11 cellular contexts compared by ENCODE assay signal in genomic region chr18:49645836-49646235, GRCh38.
DNase-seq lines count a peak whose midpoint lies in the region; ATAC-seq and TF ChIP-seq lines count a peak whose summit lies in the region.
"Had no signal": no experiment of that assay in that cellular context is flagged by ENCODE, and none has a peak within 500 bp of the region (broad histone marks: within the 10 kb centered on the region; RNA-seq: fewer than 3 reads in every experiment).

No MANE protein-coding gene starts in this region.

- TF ChIP-seq CTCF in body of pancreas (IDR thresholded peaks at IDR 0.05) (no peak), hepatocyte (IDR thresholded peaks at IDR 0.05; ENCODE audit: poor library complexity) (no peak), prostate gland (IDR thresholded peaks at IDR 0.05) (no peak)

- H3K9ac ChIP-seq in rectal smooth muscle tissue (ENCODE audit: low read length): no peak overlapping the region
- H3K9ac ChIP-seq: BLaER1 treated with 17β-estradiol and CSF1 and Interleukin-3, amounts not matched to agents 10 nM and 100 nM had no signal

- H3K9me3 ChIP-seq in body of pancreas (no peaks in the 10 kb centered on the region), hepatocyte (ENCODE audit: low read depth) (no peaks in the 10 kb centered on the region), prostate gland (no peaks in the 10 kb centered on the region)
- H3K9me3 ChIP-seq: BLaER1 treated with 17β-estradiol and CSF1 and Interleukin-3, amounts not matched to agents 10 nM and 100 nM had no signal

- CTCF ChIA-PET in HEK293T (lab: Yijun Ruan, JAX): no interaction called here

- peaks cover 26% of the 10 kb centered on the region for H3K4me1 ChIP-seq in body of pancreas
- H3K4me1 ChIP-seq in hepatocyte (ENCODE audit: insufficient read depth): peaks cover 19% of the 10 kb centered on the region
- H3K4me1 ChIP-seq in rectal smooth muscle tissue (ENCODE audit: control insufficient read depth, insufficient read depth, low read length): peaks cover 2% of the 10 kb centered on the region
- H3K4me1 ChIP-seq in prostate gland (replicated peaks): no peaks in the 10 kb centered on the region
- H3K4me1 ChIP-seq: BLaER1 treated with 17β-estradiol and CSF1 and Interleukin-3, amounts not matched to agents 10 nM and 100 nM had no signal

- no peaks in the 10 kb centered on the region for H3K79me2 ChIP-seq in hepatocyte

- ATAC-seq in body of pancreas: peak; percentile 54

- H4K20me1 ChIP-seq in hepatocyte (ENCODE audit: insufficient read depth, poor library complexity, severe bottlenecking): no peaks in the 10 kb centered on the region
- H4K20me1 ChIP-seq: BLaER1 treated with 17β-estradiol and CSF1 and Interleukin-3, amounts not matched to agents 10 nM and 100 nM had no signal

- H3K36me3 ChIP-seq in body of pancreas (replicated peaks in 1 of 2; ENCODE audit: insufficient read depth in 1 of 2, low read depth in 2 of 2): no peaks in the 10 kb centered on the region
- no peaks in the 10 kb centered on the region for H3K36me3 ChIP-seq in hepatocyte (replicated peaks; ENCODE audit: insufficient read depth, low read depth)
- H3K36me3 ChIP-seq in rectal smooth muscle tissue (ENCODE audit: control insufficient read depth, insufficient read depth, low read length): no peaks in the 10 kb centered on the region
- H3K36me3 ChIP-seq in prostate gland: no peaks in the 10 kb centered on the region
- H3K36me3 ChIP-seq: BLaER1 treated with 17β-estradiol and CSF1 and Interleukin-3, amounts not matched to agents 10 nM and 100 nM had no signal

- POLR2A ChIA-PET in HEK293T (lab: Yijun Ruan, JAX): no interaction called here

- H3K27me3 ChIP-seq in body of pancreas (no peaks in the 10 kb centered on the region), hepatocyte (no peaks in the 10 kb centered on the region), rectal smooth muscle tissue (ENCODE audit: control insufficient read depth, insufficient read depth, low read length) (no peaks in the 10 kb centered on the region), prostate gland (replicated peaks; ENCODE audit: insufficient read depth) (no peaks in the 10 kb centered on the region)
- H3K27me3 ChIP-seq: BLaER1 treated with 17β-estradiol and CSF1 and Interleukin-3, amounts not matched to agents 10 nM and 100 nM had no signal

- no peak overlapping the region for H2AFZ ChIP-seq in hepatocyte

- no peaks in the 10 kb centered on the region for H3K9me2 ChIP-seq in hepatocyte (replicated peaks; ENCODE audit: insufficient read depth)

- WGBS in body of pancreas, 2 donors: 77 to 85% methylated on average over 6 to 11 of the region's 11 CpGs
- WGBS in hepatocyte (ENCODE audit: low lambda C conversion rate, missing lambda C conversion rate): 69% methylated on average over 11 of the region's 11 CpGs
- 51% methylated on average over 11 of the region's 11 CpGs for WGBS in prostate gland

- intact Hi-C loops in body of pancreas (cut with DNase I): no loop called here
- intact Hi-C loops in prostate gland (cut with DNase I): no loop called here

- H3K4me2 ChIP-seq in hepatocyte: peak overlapping the region; percentile 47
- H3K4me2 ChIP-seq: BLaER1 treated with 17β-estradiol and CSF1 and Interleukin-3, amounts not matched to agents 10 nM and 100 nM had no signal

- H3K4me3 ChIP-seq in body of pancreas (no peak overlapping the region), hepatocyte (no peak overlapping the region), rectal smooth muscle tissue (ENCODE audit: low read length) (no peak overlapping the region), prostate gland (no peak overlapping the region)
- H3K4me3 ChIP-seq: BLaER1 treated with 17β-estradiol and CSF1 and Interleukin-3, amounts not matched to agents 10 nM and 100 nM had no signal

- DNase-seq in AG20443 (ENCODE audit: low spot score): peak; percentile 80
- peak; percentile 27 to 56 (median 30) for DNase-seq in body of pancreas
- DNase-seq in hepatocyte (ENCODE audit: low spot score): no peak
- DNase-seq in activated naive CD4-positive, alpha-beta T cell (lab: John Stamatoyannopoulos, UW): no peak
- DNase-seq in HEK293T (ENCODE audit: extremely low spot score): no peak
- DNase-seq in prostate gland (ENCODE audit: low spot score): no peak
- DNase-seq in NCI-H2029 (lab: John Stamatoyannopoulos, UW): no peak
- DNase-seq: dermis blood vessel endothelial cell, OCI-M1 had no signal

- H3K27ac ChIP-seq in body of pancreas (no peak overlapping the region), hepatocyte (peak overlapping the region; percentile 44), rectal smooth muscle tissue (ENCODE audit: low read depth, low read length) (peak overlapping the region; percentile 16), prostate gland (peak overlapping the region in 1 of 2 donors; percentile 19)
- H3K27ac ChIP-seq: BLaER1 treated with 17β-estradiol and CSF1 and Interleukin-3, amounts not matched to agents 10 nM and 100 nM had no signal

- TF ChIP-seq POLR2A in body of pancreas (IDR thresholded peaks at IDR 0.05) (no peak), prostate gland (IDR thresholded peaks at IDR 0.05) (no peak)

TF ChIP-seq in HEK293T, 16 proteins besides CTCF, POLR2A, EP300 and RAD21:
- no peak for TF ChIP-seq ELF4 (IDR thresholded peaks at IDR 0.05)
- TF ChIP-seq FOXK2 (IDR thresholded peaks at IDR 0.05): no peak
- no peak for TF ChIP-seq FOXM1 (IDR thresholded peaks at IDR 0.05; ENCODE audit: borderline replicate concordance)
- TF ChIP-seq SP1 (IDR thresholded peaks at IDR 0.05): no peak
- TF ChIP-seq SUZ12 (IDR thresholded peaks at IDR 0.05): no peak
- TF ChIP-seq BHLHE40 (IDR thresholded peaks at IDR 0.05; ENCODE audit: borderline replicate concordance): no peak
- no peak for TF ChIP-seq NFRKB (IDR thresholded peaks at IDR 0.05)
- TF ChIP-seq L3MBTL2 (conservative IDR thresholded peaks at IDR 0.05): no peak
- TF ChIP-seq ZNF384 (IDR thresholded peaks at IDR 0.05): no peak
- no peak for TF ChIP-seq CTBP1 (IDR thresholded peaks at IDR 0.05; ENCODE audit: borderline replicate concordance)
- TF ChIP-seq ARNT (IDR thresholded peaks at IDR 0.05): no peak

Comparison
In these comparisons a context has a peak if more than half of its experiments do, and no peak if none do; other contexts are left out.
1. DNase-seq: peak in AG20443 (single experiment) and body of pancreas (4 of 4); none in hepatocyte (single experiment), activated naive CD4-positive, alpha-beta T cell (0 of 4), HEK293T (single experiment), prostate gland (single experiment) and NCI-H2029 (single experiment).
2. H3K27ac ChIP-seq: peak in hepatocyte (single experiment) and rectal smooth muscle tissue (single experiment); none in body of pancreas (0 of 4).